Comparison of ENCODE assay signal across 23 cellular contexts in the genomic region with DNA sequence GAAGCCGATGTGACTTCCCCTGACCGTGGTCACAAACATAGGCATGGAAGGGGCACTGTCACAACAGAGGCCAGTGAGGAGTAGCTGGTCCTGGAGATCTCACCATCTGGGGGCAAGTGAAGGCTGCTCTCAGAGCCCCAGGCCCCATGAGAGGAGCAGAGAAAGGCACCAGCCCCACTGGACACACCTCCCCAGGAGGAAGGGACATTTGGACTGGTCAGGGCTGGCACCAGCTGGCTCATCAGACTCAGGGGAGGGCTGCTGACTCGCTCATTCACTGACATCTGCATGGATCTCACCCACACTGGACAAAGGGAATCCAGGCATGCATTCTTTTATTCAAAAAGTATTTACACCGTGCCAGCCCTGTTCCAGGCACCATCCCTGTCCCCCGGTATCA. TPM values are rescaled to one million over a fixed set of nuclear protein-coding genes. Genes with fewer than 3 reads are reported as not detected.
DNase-seq lines count a peak whose midpoint lies in the region; TF ChIP-seq lines count a peak whose summit lies in the region.
"Had no signal": no experiment of that assay in that cellular context is flagged by ENCODE, and none has a peak within 500 bp of the region (broad histone marks: within the 10 kb centered on the region; RNA-seq: fewer than 3 reads in every experiment).

No MANE protein-coding gene starts in this region.

- intact Hi-C loops in CD4-positive, alpha-beta memory T cell (cut with micrococcal nuclease) = no loop called here

- no peaks in the 10 kb centered on the region for H3K27me3 Mint-ChIP-seq in H9 (ENCODE audit: low read depth)
- H3K27me3 Mint-ChIP-seq in endodermal cell (ENCODE audit: insufficient read depth) = no peaks in the 10 kb centered on the region
- H3K27me3 Mint-ChIP-seq in CD4-positive, alpha-beta memory T cell = peaks cover 3 to 9% of the 10 kb centered on the region in 2 donors

- H3K23me2 ChIP-seq in H9 (ENCODE audit: insufficient read length, low read depth, low read length, poor library complexity, severe bottlenecking) = no peaks in the 10 kb centered on the region

- POLR2A ChIA-PET in CD4-positive, alpha-beta memory T cell (lab: Charles Lee; ENCODE audit: partially characterized antibody) = no interaction called here

- no peak overlapping the region for H3K27ac Mint-ChIP-seq in H9
- no peak overlapping the region for H3K27ac Mint-ChIP-seq in endodermal cell
- H3K27ac Mint-ChIP-seq in CD4-positive, alpha-beta memory T cell = no peak overlapping the region
- H3K27ac Mint-ChIP-seq: activated naive CD4-positive, alpha-beta T cell treated with anti-CD3 and anti-CD28 coated beads, Interleukin-2, amount 50 U/mL, for 24 hours; CD4-positive, alpha-beta T cell; effector memory CD8-positive, alpha-beta T cell; WTC11 had no signal

- no peaks in the 10 kb centered on the region for H3K79me2 ChIP-seq in H9 (ENCODE audit: insufficient read depth, low read length)

- H3K9me3 Mint-ChIP-seq in H9 (peaks cover 0 to 6% of the 10 kb centered on the region in 2 experiments; a peak in 2 of 5 replicates), endodermal cell (peaks cover 8% of the 10 kb centered on the region)
- no peaks in the 10 kb centered on the region for H3K9me3 Mint-ChIP-seq in CD4-positive, alpha-beta memory T cell
- H3K9me3 Mint-ChIP-seq: activated naive CD4-positive, alpha-beta T cell treated with anti-CD3 and anti-CD28 coated beads, Interleukin-2, amount 50 U/mL, for 24 hours; activated T-cell treated with anti-CD3 and anti-CD28 coated beads, Interleukin-2, amount 50 U/mL, for 4 hours; CD4-positive, alpha-beta T cell; effector memory CD8-positive, alpha-beta T cell; WTC11 had no signal

- H4K8ac ChIP-seq in H9 (replicated peaks; ENCODE audit: insufficient read length, low read depth, low read length) = no peak overlapping the region
- no peak overlapping the region for H4K8ac ChIP-seq in mesenchymal stem cell (ENCODE audit: low read length)

- no peak overlapping the region for H4K5ac ChIP-seq in H9 (ENCODE audit: insufficient read length, low read depth, low read length)

- no peak for TF ChIP-seq CTCF in H9 (conservative IDR thresholded peaks at IDR 0.05)
- no peak for TF ChIP-seq CTCF in endodermal cell (conservative IDR thresholded peaks at IDR 0.05)

- no peak overlapping the region for H3K4me2 ChIP-seq in H9 (ENCODE audit: insufficient read depth, insufficient read length, low read length)
- H3K4me2 ChIP-seq in mesenchymal stem cell (ENCODE audit: low read length, poor library complexity, severe bottlenecking) = no peak overlapping the region

- H3K23ac ChIP-seq in H9 (ENCODE audit: insufficient read length, low read depth, low read length) (no peak overlapping the region), mesenchymal stem cell (ENCODE audit: low read length in 2 of 2) (no peak overlapping the region)

- no peak overlapping the region for H2AK5ac ChIP-seq in H9 (ENCODE audit: insufficient read length, low read length)
- H2AK5ac ChIP-seq in mesenchymal stem cell (ENCODE audit: low read length, severe bottlenecking) = no peak overlapping the region

- peak; percentile 64 for DNase-seq in A172 (ENCODE audit: low spot score)
- peak; percentile 19 for DNase-seq in H9
- no peak for DNase-seq in endodermal cell
- no peak for DNase-seq in mesenchymal stem cell
- no peak for DNase-seq in cerebellar cortex (ENCODE audit: low spot score)
- DNase-seq in CD4-positive, alpha-beta memory T cell = no peak
- DNase-seq in putamen (ENCODE audit: low spot score) = no peak
- no peak for DNase-seq in NCI-H2107 treated with DMSO at 0.1 percent for 48 hours (lab: John Stamatoyannopoulos, UW; ENCODE audit: unreplicated experiment)
- DNase-seq: activated CD4-positive, alpha-beta T cell treated with anti-CD3 and anti-CD28 coated beads, Interleukin-2, amount 50 U/mL, for 48 hours; activated T-cell treated with anti-CD3 and anti-CD28 coated beads, Interleukin-2, amount 50 U/mL, for 4 hours; CD4-positive, alpha-beta T cell; effector memory CD8-positive, alpha-beta T cell; esophagus squamous epithelium; GDM1; NCI-H187; Peyer's patch; stimulated activated CD8-positive, alpha-beta memory T cell treated with anti-CD3 and anti-CD28 coated beads, Interleukin-4, amount 100 ng/mL, for 48 hours; T-helper 2 cell; uterus had no signal

- no peak overlapping the region for H2BK15ac ChIP-seq in H9 (ENCODE audit: low read depth, low read length)
- no peak overlapping the region for H2BK15ac ChIP-seq in mesenchymal stem cell (ENCODE audit: low read depth, poor library complexity, severe bottlenecking)

- no peak overlapping the region for H2BK20ac ChIP-seq in H9 (ENCODE audit: low read depth, low read length, poor library complexity, severe bottlenecking)

- WGBS in H9 (ENCODE audit: extremely low coverage, insufficient read length, low lambda C conversion rate) = no CpG with 5 or more reads among the region's 5 CpGs
- 75 to 83% methylated on average over 4 to 5 of the region's 5 CpGs for WGBS in endodermal cell (ENCODE audit: insufficient coverage in 1 of 2, insufficient read length in 1 of 2), 2 experiments
- WGBS in mesenchymal stem cell = 75% methylated on average over 5 of the region's 5 CpGs

- no peak overlapping the region for H3K56ac ChIP-seq in H9 (ENCODE audit: insufficient read length, low read depth, low read length)

- H3K4me1 ChIP-seq in H9 (ENCODE audit: insufficient read depth, low read length) (no peaks in the 10 kb centered on the region), endodermal cell (ENCODE audit: control insufficient read depth, insufficient read depth, low read length) (peaks cover 3% of the 10 kb centered on the region), mesenchymal stem cell (ENCODE audit: control insufficient read depth, insufficient read depth, low read depth, low read length) (peaks cover 14% of the 10 kb centered on the region)
- H3K4me1 ChIP-seq in CD4-positive, alpha-beta memory T cell (ENCODE audit: insufficient read depth, low read length) = peaks cover under 1% of the 10 kb centered on the region
- H3K4me1 ChIP-seq: esophagus squamous epithelium, Peyer's patch, SJSA1, uterus had no signal

- no peak overlapping the region for H2BK5ac ChIP-seq in H9 (ENCODE audit: insufficient read length, low read length)
- no peak overlapping the region for H2BK5ac ChIP-seq in mesenchymal stem cell (ENCODE audit: low read depth, low read length, poor library complexity, severe bottlenecking)

- no peak overlapping the region for H3K18ac ChIP-seq in H9 (ENCODE audit: insufficient read length, low read depth, low read length)
- no peak overlapping the region for H3K18ac ChIP-seq in mesenchymal stem cell (ENCODE audit: low read depth in 1 of 2, low read length in 2 of 2)

- H3K4me1 Mint-ChIP-seq in H9 (peaks cover 3 to 5% of the 10 kb centered on the region in 2 experiments; a peak in 2 of 4 replicates), endodermal cell (no peaks in the 10 kb centered on the region)
- peaks cover under 1 to 9% (median 1%) of the 10 kb centered on the region in 4 donors for H3K4me1 Mint-ChIP-seq in CD4-positive, alpha-beta memory T cell
- H3K4me1 Mint-ChIP-seq: activated naive CD4-positive, alpha-beta T cell treated with anti-CD3 and anti-CD28 coated beads, Interleukin-2, amount 50 U/mL, for 24 hours had no signal

- no peaks in the 10 kb centered on the region for H3K9me3 ChIP-seq in H9 (ENCODE audit: control insufficient read depth, low read depth, low read length)
- H3K9me3 ChIP-seq in endodermal cell (ENCODE audit: control insufficient read depth, low read length) = no peaks in the 10 kb centered on the region
- H3K9me3 ChIP-seq in mesenchymal stem cell (ENCODE audit: control insufficient read depth, low read length) = no peaks in the 10 kb centered on the region
- H3K9me3 ChIP-seq in CD4-positive, alpha-beta memory T cell (ENCODE audit: control insufficient read depth in 1 of 2, low read length in 2 of 2) = no peaks in the 10 kb centered on the region
- H3K9me3 ChIP-seq: esophagus squamous epithelium, neutrophil, Peyer's patch, SJSA1, uterus had no signal

- H3K4me3 Mint-ChIP-seq in H9 (no peak overlapping the region), endodermal cell (no peak overlapping the region)
- H3K4me3 Mint-ChIP-seq in CD4-positive, alpha-beta memory T cell = no peak overlapping the region
- H3K4me3 Mint-ChIP-seq: activated naive CD4-positive, alpha-beta T cell treated with anti-CD3 and anti-CD28 coated beads, Interleukin-2, amount 50 U/mL, for 24 hours; activated T-cell treated with anti-CD3 and anti-CD28 coated beads, Interleukin-2, amount 50 U/mL, for 4 hours; CD4-positive, alpha-beta T cell; effector memory CD8-positive, alpha-beta T cell; WTC11 had no signal

- H2AFZ ChIP-seq in H9 (ENCODE audit: low read length) = no peak overlapping the region
- no peak overlapping the region for H2AFZ ChIP-seq in mesenchymal stem cell (ENCODE audit: low read depth, low read length)

- peaks cover 6 to 13% (median 10%) of the 10 kb centered on the region in 3 experiments; a peak in 4 of 7 replicates for H3K36me3 Mint-ChIP-seq in H9 (ENCODE audit: insufficient read depth in 1 of 3, low read depth in 3 of 3)
- H3K36me3 Mint-ChIP-seq in endodermal cell (ENCODE audit: low read depth) = peaks cover 12% of the 10 kb centered on the region
- no peaks in the 10 kb centered on the region for H3K36me3 Mint-ChIP-seq in CD4-positive, alpha-beta memory T cell
- H3K36me3 Mint-ChIP-seq: activated naive CD4-positive, alpha-beta T cell treated with anti-CD3 and anti-CD28 coated beads, Interleukin-2, amount 50 U/mL, for 24 hours had no signal

- H3K27me3 ChIP-seq in H9 (ENCODE audit: insufficient read depth, low read length) (no peaks in the 10 kb centered on the region), endodermal cell (ENCODE audit: control insufficient read depth, insufficient read depth, low read length, poor library complexity, severe bottlenecking) (no peaks in the 10 kb centered on the region), mesenchymal stem cell (ENCODE audit: control insufficient read depth in 1 of 2, insufficient read depth in 1 of 2, low read length in 2 of 2) (peaks cover 0 to 16% of the 10 kb centered on the region in 2 experiments)
- H3K27me3 ChIP-seq in CD4-positive, alpha-beta memory T cell (ENCODE audit: insufficient read depth, low read length) = no peaks in the 10 kb centered on the region
- H3K27me3 ChIP-seq: neutrophil, Peyer's patch, SJSA1, uterus had no signal

- no peak overlapping the region for H2BK12ac ChIP-seq in H9 (ENCODE audit: insufficient read length, low read depth, low read length)
- H2BK12ac ChIP-seq in mesenchymal stem cell (ENCODE audit: low read length in 2 of 2) = no peak overlapping the region

- no peaks in the 10 kb centered on the region for H3K79me1 ChIP-seq in H9 (ENCODE audit: insufficient read depth, low read depth, low read length, poor library complexity, severe bottlenecking)
- H3K79me1 ChIP-seq in mesenchymal stem cell (replicated peaks; ENCODE audit: low read length, poor library complexity, severe bottlenecking) = no peaks in the 10 kb centered on the region

- H3K4me3 ChIP-seq in endodermal cell (ENCODE audit: low read length) (no peak overlapping the region), mesenchymal stem cell (ENCODE audit: insufficient read depth in 1 of 2, low read depth in 1 of 2, low read length in 2 of 2) (no peak overlapping the region)
- H3K4me3 ChIP-seq in CD4-positive, alpha-beta memory T cell (ENCODE audit: low read length in 2 of 2) = no peak overlapping the region
- H3K4me3 ChIP-seq: esophagus squamous epithelium, Peyer's patch, SJSA1, uterus had no signal

- no peaks in the 10 kb centered on the region for H3K36me3 ChIP-seq in endodermal cell (ENCODE audit: control insufficient read depth, insufficient read depth, low read length)
- no peaks in the 10 kb centered on the region for H3K36me3 ChIP-seq in mesenchymal stem cell (ENCODE audit: control insufficient read depth in 1 of 2, insufficient read depth in 2 of 2, low read depth in 1 of 2, low read length in 2 of 2)
- no peaks in the 10 kb centered on the region for H3K36me3 ChIP-seq in CD4-positive, alpha-beta memory T cell (ENCODE audit: insufficient read depth, low read length)
- H3K36me3 ChIP-seq: esophagus squamous epithelium, neutrophil, Peyer's patch, SJSA1, uterus had no signal

- no peaks in the 10 kb centered on the region for H4K20me1 ChIP-seq in H9 (ENCODE audit: control insufficient read depth, insufficient read depth, insufficient read length)

- H3K27ac ChIP-seq in H9 (ENCODE audit: insufficient read length, low read depth, low read length) = no peak overlapping the region
- H3K27ac ChIP-seq in endodermal cell (ENCODE audit: low read depth, low read length) = peak overlapping the region; percentile 22
- no peak overlapping the region for H3K27ac ChIP-seq in mesenchymal stem cell (ENCODE audit: low read length, poor library complexity, severe bottlenecking)
- no peak overlapping the region for H3K27ac ChIP-seq in CD4-positive, alpha-beta memory T cell (ENCODE audit: low read depth, low read length)
- H3K27ac ChIP-seq: esophagus squamous epithelium, neutrophil, Peyer's patch, SJSA1, uterus had no signal

- H3K9ac ChIP-seq in H9 (ENCODE audit: extremely low read depth, insufficient read length, low read length) (no peak overlapping the region), endodermal cell (ENCODE audit: extremely low read depth, low read length, poor library complexity, severe bottlenecking) (no peak overlapping the region), mesenchymal stem cell (ENCODE audit: low read length) (peak overlapping the region; percentile 7)

- CTCF ChIA-PET in CD4-positive, alpha-beta memory T cell (lab: Charles Lee; ENCODE audit: partially characterized antibody) = no interaction called here

- H3K14ac ChIP-seq in H9 (ENCODE audit: insufficient read depth, low read length) (no peak overlapping the region; the same call in 1 of the 2 replicates), mesenchymal stem cell (ENCODE audit: low read length in 2 of 2) (no peak overlapping the region)

- H3K4ac ChIP-seq in H9 (ENCODE audit: low read depth, low read length) (no peak overlapping the region), mesenchymal stem cell (ENCODE audit: low read depth in 1 of 2, low read length in 2 of 2) (no peak overlapping the region)

- H2BK120ac ChIP-seq in H9 (ENCODE audit: low read depth, low read length, poor library complexity, severe bottlenecking) = no peak overlapping the region
- H2BK120ac ChIP-seq in mesenchymal stem cell (ENCODE audit: low read depth, low read length) = no peak overlapping the region

- H4K91ac ChIP-seq in H9 (ENCODE audit: insufficient read length, low read depth, low read length) (no peak overlapping the region), mesenchymal stem cell (ENCODE audit: low read length) (no peak overlapping the region)

- no peak overlapping the region for H3T11ph ChIP-seq in H9 (ENCODE audit: low read length)

RNA-seq across cellular contexts. Expression of a gene that starts 26.8 kb away (rescaled TPM):
- 0.16 and 0.46 TPM in 2 replicates for total RNA-seq in A172 (2014; rRNA removed; shearing (Covaris generic))
- total RNA-seq in H9 (2021) = 5.9 and 6.3 TPM in 2 replicates
- 10 to 100 TPM in 1 of 2 donors, 1 to 10 TPM in 1; 7.7 to 10.2 TPM for total RNA-seq in endodermal cell
- 1.5 TPM for polyA plus RNA-seq in endodermal cell (2013, experiment 1 of 2)
- 0.70 TPM for polyA plus RNA-seq in endodermal cell (2013, experiment 2 of 2)
- polyA plus RNA-seq in mesenchymal stem cell (2013, experiment 1 of 2) = not detected
- 0.01 TPM for polyA plus RNA-seq in mesenchymal stem cell (2013, experiment 2 of 2)
- total RNA-seq in CD4-positive, alpha-beta memory T cell = under 1 TPM in 1 of 2 experiments, not detected in 1; 0.11 TPM
- not detected for polyA plus RNA-seq in CD4-positive, alpha-beta memory T cell

Comparison
In these comparisons a context has a peak if more than half of its experiments do, and no peak if none do; other contexts are left out.
1. DNase-seq: peak in A172 (single experiment) and H9 (single experiment); none in endodermal cell (single experiment), mesenchymal stem cell (single experiment), cerebellar cortex (single experiment), CD4-positive, alpha-beta memory T cell (0 of 5), putamen (single experiment) and NCI-H2107 treated with DMSO at 0.1 percent for 48 hours (single experiment).